Comparison of ENCODE assay signal across 19 cellular contexts in the genomic region with DNA sequence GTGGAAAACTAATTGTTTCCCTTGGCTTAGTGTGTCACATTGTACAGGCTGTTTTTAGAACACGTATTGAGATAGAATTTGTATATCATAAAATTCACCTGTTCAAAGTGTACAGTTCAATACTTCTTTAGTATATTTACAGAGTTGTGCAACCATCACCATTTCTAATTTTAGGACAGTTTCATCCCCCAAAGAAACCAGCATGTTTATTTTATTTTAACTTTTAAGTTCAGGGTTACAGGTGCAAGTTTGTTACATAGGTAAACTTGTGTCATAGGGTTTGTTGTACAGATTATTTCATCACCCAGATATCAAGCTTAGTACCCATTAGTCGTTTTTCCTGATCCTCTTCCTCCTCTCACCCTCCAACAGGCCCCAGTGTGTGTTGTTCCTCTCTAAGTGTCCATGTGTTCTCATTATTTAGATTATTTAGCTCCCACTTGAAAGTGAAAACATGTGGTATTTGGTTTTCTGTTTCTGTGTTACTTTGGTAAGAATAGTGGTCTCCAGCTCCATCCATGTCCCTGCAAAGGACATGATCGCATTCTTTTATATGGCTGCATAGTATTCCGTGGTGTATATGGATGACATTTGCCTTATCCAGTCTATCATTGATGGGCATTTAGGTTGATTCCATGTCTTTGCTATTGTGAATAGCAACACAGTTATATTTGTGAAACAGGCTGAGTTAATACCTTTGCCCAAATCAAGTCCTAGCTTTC. TPM values are rescaled to one million over a fixed set of nuclear protein-coding genes. Genes with fewer than 3 reads are reported as not detected.
A peak's percentile ranks its signal among the peaks of the same experiment; 100 is the strongest.
DNase-seq lines count a peak whose midpoint lies in the region; ATAC-seq, FAIRE-seq and TF ChIP-seq lines count a peak whose summit lies in the region.
"Had no signal": no experiment of that assay in that cellular context is flagged by ENCODE, and none has a peak within 500 bp of the region (broad histone marks: within the 10 kb centered on the region; RNA-seq: fewer than 3 reads in every experiment).

No MANE protein-coding gene starts in this region.

- H3K4me3 ChIP-seq in HEK293 (ENCODE audit: low read depth, low read length) (no peak overlapping the region), RWPE2 (ENCODE audit: severe bottlenecking) (no peak overlapping the region), keratinocyte (ENCODE audit: control insufficient read depth in 2 of 3, extremely low read depth in 1 of 3, insufficient read depth in 2 of 3, low read depth in 1 of 3, low read length in 3 of 3) (no peak overlapping the region), gastrocnemius medialis (no peak overlapping the region)

- H3K36me3 ChIP-seq in HEK293 (ENCODE audit: control insufficient read depth in 2 of 2, insufficient read depth in 1 of 2, low read length in 2 of 2) (no peaks in the 10 kb centered on the region), RWPE2 (ENCODE audit: low read depth) (no peaks in the 10 kb centered on the region), keratinocyte (ENCODE audit: control insufficient read depth in 2 of 2, extremely low read depth in 1 of 2, insufficient read depth in 2 of 2, low read length in 2 of 2) (no peaks in the 10 kb centered on the region), gastrocnemius medialis (no peaks in the 10 kb centered on the region)

- H3K79me2 ChIP-seq in keratinocyte (ENCODE audit: control insufficient read depth, insufficient read depth, low read length): no peaks in the 10 kb centered on the region

- no peak overlapping the region for H3K9ac ChIP-seq in keratinocyte (ENCODE audit: control insufficient read depth, extremely low read depth, insufficient read depth, low read length)

- in situ Hi-C loops in gastrocnemius medialis (cut with MboI; ENCODE audit: low sequenced_read_pairs in 4 of 4): no loop called here

- dilution Hi-C loops in keratinocyte (cut with MboI; ENCODE audit: extremely low pct_ligation_motif_present, low sequenced_read_pairs): no loop called here

- H3K4me1 ChIP-seq in HEK293 (ENCODE audit: control insufficient read depth, insufficient read depth, low read length) (no peaks in the 10 kb centered on the region), RWPE2 (ENCODE audit: insufficient read depth, poor library complexity, severe bottlenecking) (peaks cover 21% of the 10 kb centered on the region), keratinocyte (ENCODE audit: control insufficient read depth, extremely low read depth, insufficient read depth, low read length) (peaks cover 17% of the 10 kb centered on the region), gastrocnemius medialis (peaks cover 41 to 43% of the 10 kb centered on the region in 2 donors)

- POLR2A ChIA-PET in HEK293 (lab: Yijun Ruan, JAX): interaction anchor here (1.5 kb wide), 1 partner anchor 35 kb away, joined by 3 read pairs; the partner anchor contains the start of gene DHCR24

- H3K27ac ChIP-seq in HEK293 (ENCODE audit: extremely low read depth, low read depth, low read length): no peak overlapping the region
- H3K27ac ChIP-seq in RWPE2 (ENCODE audit: poor library complexity, severe bottlenecking): peak overlapping the region; percentile 57
- H3K27ac ChIP-seq in keratinocyte (ENCODE audit: control insufficient read depth, insufficient read depth, low read length): no peak overlapping the region
- peak overlapping the region; percentile 23 to 77 (median 70) for H3K27ac ChIP-seq in gastrocnemius medialis

- peak overlapping the region; percentile 27 for H3K4me2 ChIP-seq in keratinocyte (ENCODE audit: control insufficient read depth, extremely low read depth, insufficient read depth, low read depth, low read length)

- no peak overlapping the region for H2AFZ ChIP-seq in keratinocyte (ENCODE audit: control insufficient read depth, low read length)

- ATAC-seq in RWPE2 (ENCODE audit: low read depth): no peak
- no peak for ATAC-seq in gastrocnemius medialis
- no peak for ATAC-seq in GM18867 (IDR thresholded peaks at IDR 0.05; ENCODE audit: unreplicated experiment)

- CTCF ChIA-PET in HEK293 (lab: Yijun Ruan, JAX): interaction anchor here (1.0 to 2.2 kb wide), 3 partner anchors 23 to 99 kb away, joined by 3 to 7 read pairs (median 5); no protein-coding TSS in a partner anchor

- peak; percentile 43 for FAIRE-seq in keratinocyte (lab: Jason Lieb, UNC)
- FAIRE-seq: HTR-8/SVneo had no signal

- H4K20me1 ChIP-seq in keratinocyte (ENCODE audit: control insufficient read depth, extremely low read depth, insufficient read depth, low read length): no peaks in the 10 kb centered on the region

- TF ChIP-seq POLR2A in gastrocnemius medialis (IDR thresholded peaks at IDR 0.05): no peak

- intact Hi-C loops in gastrocnemius medialis (cut with DNase I; ENCODE audit: low total_unique reads): loop anchor here (2.0 to 10.0 kb wide), 2 partner anchors 35 to 337 kb away; partner anchors contain the start of gene DHCR24

- no peaks in the 10 kb centered on the region for H3K27me3 ChIP-seq in RWPE2 (ENCODE audit: insufficient read depth, poor library complexity, severe bottlenecking)
- no peaks in the 10 kb centered on the region for H3K27me3 ChIP-seq in keratinocyte (ENCODE audit: control insufficient read depth, extremely low read depth, insufficient read depth, low read length)
- H3K27me3 ChIP-seq in gastrocnemius medialis: no peaks in the 10 kb centered on the region

- DNase-seq in RWPE2 (ENCODE audit: low spot score): no peak
- no peak for DNase-seq in keratinocyte (ENCODE audit: low read depth, low spot score)
- DNase-seq in gastrocnemius medialis: no peak
- no peak for DNase-seq in SHP77 (lab: John Stamatoyannopoulos, UW)
- DNase-seq in NOMO-1 (lab: John Stamatoyannopoulos, UW; ENCODE audit: unreplicated experiment in 2 of 2): no peak
- DNase-seq: ACHN; AML-193; COR-L47; HCEC 1CT; NCI-H187 treated with DMSO at 0.1 percent for 48 hours; NCI-H446; NCI-H69; NK-92 treated with Interleukin-12 subunit alpha and Interleukin-12 subunit beta, amount 100 ng/mL, for 24 hours; OCI-M1; RPMI8226 had no signal

- no peak for TF ChIP-seq CTCF in HEK293 (tag by site-specific recombination; IDR thresholded peaks at IDR 0.05)
- no peak for TF ChIP-seq CTCF in RWPE2 (IDR thresholded peaks at IDR 0.05; ENCODE audit: poor library complexity, severe bottlenecking)
- no peak for TF ChIP-seq CTCF in keratinocyte (optimal IDR thresholded peaks at IDR 0.05 in 1 of 3, IDR thresholded peaks at IDR 0.05 in 1 of 3, conservative IDR thresholded peaks at IDR 0.05 in 1 of 3; ENCODE audit: extremely low read depth in 1 of 3, insufficient read depth in 2 of 3, low read length in 3 of 3)
- no peak for TF ChIP-seq CTCF in gastrocnemius medialis (IDR thresholded peaks at IDR 0.05 in 4 of 5, conservative IDR thresholded peaks at IDR 0.05 in 1 of 5)

- H3K9me3 ChIP-seq in HEK293 (ENCODE audit: control insufficient read depth, insufficient read depth, low read depth, low read length): no peaks in the 10 kb centered on the region
- H3K9me3 ChIP-seq in RWPE2 (ENCODE audit: severe bottlenecking): no peaks in the 10 kb centered on the region
- peaks cover 2% of the 10 kb centered on the region for H3K9me3 ChIP-seq in keratinocyte (ENCODE audit: control insufficient read depth, low read depth, low read length)
- H3K9me3 ChIP-seq in gastrocnemius medialis: no peaks in the 10 kb centered on the region

- H3K9me1 ChIP-seq in keratinocyte (ENCODE audit: control insufficient read depth, extremely low read depth, insufficient read depth, low read length): no peaks in the 10 kb centered on the region

TF ChIP-seq in HEK293, 187 proteins besides CTCF, POLR2A, EP300 and RAD21 (continues in another document):
- TF ChIP-seq ZNF423 (tag by site-specific recombination; IDR thresholded peaks at IDR 0.05): no peak
- TF ChIP-seq, protein P1, sequence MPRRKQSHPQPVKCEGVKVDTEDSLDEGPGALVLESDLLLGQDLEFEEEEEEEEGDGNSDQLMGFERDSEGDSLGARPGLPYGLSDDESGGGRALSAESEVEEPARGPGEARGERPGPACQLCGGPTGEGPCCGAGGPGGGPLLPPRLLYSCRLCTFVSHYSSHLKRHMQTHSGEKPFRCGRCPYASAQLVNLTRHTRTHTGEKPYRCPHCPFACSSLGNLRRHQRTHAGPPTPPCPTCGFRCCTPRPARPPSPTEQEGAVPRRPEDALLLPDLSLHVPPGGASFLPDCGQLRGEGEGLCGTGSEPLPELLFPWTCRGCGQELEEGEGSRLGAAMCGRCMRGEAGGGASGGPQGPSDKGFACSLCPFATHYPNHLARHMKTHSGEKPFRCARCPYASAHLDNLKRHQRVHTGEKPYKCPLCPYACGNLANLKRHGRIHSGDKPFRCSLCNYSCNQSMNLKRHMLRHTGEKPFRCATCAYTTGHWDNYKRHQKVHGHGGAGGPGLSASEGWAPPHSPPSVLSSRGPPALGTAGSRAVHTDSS (tag by site-specific recombination; IDR thresholded peaks at IDR 0.05): no peak
- peak; percentile 27; the same call in 1 of the 2 replicates for TF ChIP-seq ZNF146 (tag by site-specific recombination; IDR thresholded peaks at IDR 0.05)

RNA-seq across cellular contexts. Expression of gene DHCR24, which starts 35.2 kb away (rescaled TPM):
- polyA plus RNA-seq in keratinocyte: 363 to 515 TPM (median 434 TPM) in 3 replicates
- 72.5 TPM for polyA plus RNA-seq in keratinocyte (2011; ENCODE audit: low read depth)
- 267 and 283 TPM in 2 replicates for polyA plus RNA-seq in keratinocyte (2011; cell fraction: cytosol; rRNA removed)
- polyA plus RNA-seq in keratinocyte (2011; cell fraction: nucleus; rRNA removed): 731 and 733 TPM in 2 replicates
- polyA plus RNA-seq in keratinocyte (2012; ENCODE audit: low replicate concordance): 262 and 434 TPM in 2 replicates
- polyA minus RNA-seq in keratinocyte: 1,082 to 2,772 TPM (median 1,362 TPM) in 3 replicates
- polyA minus RNA-seq in keratinocyte (2011; cell fraction: cytosol; rRNA and poly(A)+ RNA removed): 743 TPM
- 1,029 and 1,296 TPM in 2 replicates for polyA minus RNA-seq in keratinocyte (2011; cell fraction: nucleus; rRNA and poly(A)+ RNA removed)
- 100 to 1,000 TPM; 155 to 362 (median 207) TPM for total RNA-seq in gastrocnemius medialis

RNA-seq across cellular contexts. Expression of gene TMEM61, which starts 58.2 kb away (rescaled TPM):
- polyA plus RNA-seq in keratinocyte: 0.49 to 1.1 TPM (median 1.0 TPM) in 3 replicates
- 0.65 TPM for polyA plus RNA-seq in keratinocyte (2011; ENCODE audit: low read depth)
- 0.69 and 1.9 TPM in 2 replicates for polyA plus RNA-seq in keratinocyte (2011; cell fraction: cytosol; rRNA removed)
- polyA plus RNA-seq in keratinocyte (2011; cell fraction: nucleus; rRNA removed): 1.2 and 1.8 TPM in 2 replicates
- polyA plus RNA-seq in keratinocyte (2012; ENCODE audit: low replicate concordance): 1.3 and 1.4 TPM in 2 replicates
- 0.32 to 0.36 TPM in 2 of 3 replicates, not detected in the other for polyA minus RNA-seq in keratinocyte
- 2.5 TPM for polyA minus RNA-seq in keratinocyte (2011; cell fraction: cytosol; rRNA and poly(A)+ RNA removed)
- 0.53 and 0.93 TPM in 2 replicates for polyA minus RNA-seq in keratinocyte (2011; cell fraction: nucleus; rRNA and poly(A)+ RNA removed)
- total RNA-seq in gastrocnemius medialis: under 1 TPM in 1 of 4 donors, not detected in 3; 0.58 TPM
- total RNA-seq: SK-MEL-5 had no signal

Comparison
In these comparisons a context has a peak if more than half of its experiments do, and no peak if none do; other contexts are left out.
1. H3K27ac ChIP-seq: peak in RWPE2 (single experiment) and gastrocnemius medialis (4 of 4); none in HEK293 (single experiment) and keratinocyte (single experiment).